ENCODE assay signal across 11 cellular contexts in genomic region chr12:24931666-24932405, GRCh38. TPM values are rescaled to one million over a fixed set of nuclear protein-coding genes. Genes with fewer than 3 reads are reported as not detected.
DNase-seq lines count a peak whose midpoint lies in the region; ATAC-seq and TF ChIP-seq lines count a peak whose summit lies in the region.
"Had no signal": no experiment of that assay in that cellular context is flagged by ENCODE, and none has a peak within 500 bp of the region (broad histone marks: within the 10 kb centered on the region; RNA-seq: fewer than 3 reads in every experiment).

No MANE protein-coding gene starts in this region.

- H3K36me3 Mint-ChIP-seq in endothelial cell (ENCODE audit: low read depth, unreplicated experiment): peaks cover 3% of the 10 kb centered on the region
- no peaks in the 10 kb centered on the region for H3K36me3 Mint-ChIP-seq in activated T-helper 2 cell treated with anti-CD3 and anti-CD28 coated beads, Interferon-gamma antibody, Interleukin-2, Interleukin-4, amounts not matched to agents 10 μg/mL and 5 μg/mL and 100 μg/mL, durations not matched to agents 14 hours and 24 hours and 36 hours (ENCODE audit: low read depth)
- no peaks in the 10 kb centered on the region for H3K36me3 Mint-ChIP-seq in T-helper 2 cell treated with Interferon-gamma antibody and Interleukin-4, amounts not matched to agents 5 μg/mL and 100 μg/mL, for 36 hours (ENCODE audit: low read depth)

- H3K27me3 Mint-ChIP-seq in endothelial cell (ENCODE audit: unreplicated experiment): no peaks in the 10 kb centered on the region
- peaks cover 29% of the 10 kb centered on the region for H3K27me3 Mint-ChIP-seq in activated T-helper 2 cell treated with anti-CD3 and anti-CD28 coated beads, Interferon-gamma antibody, Interleukin-2, Interleukin-4, amounts not matched to agents 10 μg/mL and 5 μg/mL and 100 μg/mL, durations not matched to agents 14 hours and 24 hours and 36 hours (ENCODE audit: low read depth)
- peaks cover 12% of the 10 kb centered on the region for H3K27me3 Mint-ChIP-seq in T-helper 2 cell treated with Interferon-gamma antibody and Interleukin-4, amounts not matched to agents 5 μg/mL and 100 μg/mL, for 36 hours (ENCODE audit: low read depth)

- H3K27ac Mint-ChIP-seq in endothelial cell (ENCODE audit: unreplicated experiment): peak overlapping the region; percentile 1
- H3K27ac Mint-ChIP-seq in activated T-helper 2 cell treated with anti-CD3 and anti-CD28 coated beads, Interferon-gamma antibody, Interleukin-2, Interleukin-4, amounts not matched to agents 10 μg/mL and 5 μg/mL and 100 μg/mL, durations not matched to agents 14 hours and 24 hours and 36 hours: no peak overlapping the region
- no peak overlapping the region for H3K27ac Mint-ChIP-seq in T-helper 2 cell treated with Interferon-gamma antibody and Interleukin-4, amounts not matched to agents 5 μg/mL and 100 μg/mL, for 36 hours

- no peak overlapping the region for H3K4me3 ChIP-seq in effector memory CD4-positive, alpha-beta T cell (ENCODE audit: insufficient read depth, low read depth, low read length, poor library complexity, severe bottlenecking)
- H3K4me3 ChIP-seq: body of pancreas, SJCRH30, thoracic aorta had no signal

- peak; percentile 92 for ATAC-seq in GM21526 (IDR thresholded peaks at IDR 0.05; ENCODE audit: low FRiP score, unreplicated experiment)
- ATAC-seq in HG03521 (IDR thresholded peaks at IDR 0.05; ENCODE audit: unreplicated experiment): peak; percentile 86
- ATAC-seq: body of pancreas had no signal

- no peak overlapping the region for H3K27ac ChIP-seq in effector memory CD4-positive, alpha-beta T cell (ENCODE audit: insufficient read depth, low read length, poor library complexity, severe bottlenecking)
- H3K27ac ChIP-seq: SJCRH30, thoracic aorta had no signal

- H3K4me1 Mint-ChIP-seq in endothelial cell (ENCODE audit: unreplicated experiment): peaks cover 12% of the 10 kb centered on the region
- H3K4me1 Mint-ChIP-seq in activated T-helper 2 cell treated with anti-CD3 and anti-CD28 coated beads, Interferon-gamma antibody, Interleukin-2, Interleukin-4, amounts not matched to agents 10 μg/mL and 5 μg/mL and 100 μg/mL, durations not matched to agents 14 hours and 24 hours and 36 hours (ENCODE audit: low read depth): peaks cover 9% of the 10 kb centered on the region
- peaks cover 4% of the 10 kb centered on the region for H3K4me1 Mint-ChIP-seq in T-helper 2 cell treated with Interferon-gamma antibody and Interleukin-4, amounts not matched to agents 5 μg/mL and 100 μg/mL, for 36 hours (ENCODE audit: low read depth)

- DNase-seq in GM10266 (ENCODE audit: extremely low spot score) (peak; percentile 56), endothelial cell (ENCODE audit: low spot score) (no peak)
- no peak for DNase-seq in stimulated activated CD4-positive, alpha-beta T cell treated with anti-CD3 and anti-CD28 coated beads, Interleukin-4, amount 100 ng/mL, for 24 hours
- no peak for DNase-seq in activated T-helper 2 cell treated with anti-CD3 and anti-CD28 coated beads, Interferon-gamma antibody, Interleukin-2, Interleukin-4, amounts not matched to agents 10 μg/mL and 5 μg/mL and 100 μg/mL, durations not matched to agents 14 hours and 24 hours and 36 hours (ENCODE audit: low spot score)
- DNase-seq in effector memory CD4-positive, alpha-beta T cell: no peak
- no peak for DNase-seq in T-helper 2 cell treated with Interferon-gamma antibody and Interleukin-4, amounts not matched to agents 5 μg/mL and 100 μg/mL, for 36 hours (ENCODE audit: low spot score)

- intact Hi-C loops in activated T-helper 2 cell treated with anti-CD3 and anti-CD28 coated beads, Interferon-gamma antibody, Interleukin-2, Interleukin-4, amounts not matched to agents 10 μg/mL and 5 μg/mL and 100 μg/mL, durations not matched to agents 14 hours and 24 hours and 36 hours (cut with micrococcal nuclease): no loop called here

- H3K9me3 Mint-ChIP-seq in endothelial cell (ENCODE audit: unreplicated experiment): no peaks in the 10 kb centered on the region
- H3K9me3 Mint-ChIP-seq in activated T-helper 2 cell treated with anti-CD3 and anti-CD28 coated beads, Interferon-gamma antibody, Interleukin-2, Interleukin-4, amounts not matched to agents 10 μg/mL and 5 μg/mL and 100 μg/mL, durations not matched to agents 14 hours and 24 hours and 36 hours: no peaks in the 10 kb centered on the region
- H3K9me3 Mint-ChIP-seq in T-helper 2 cell treated with Interferon-gamma antibody and Interleukin-4, amounts not matched to agents 5 μg/mL and 100 μg/mL, for 36 hours: no peaks in the 10 kb centered on the region

- TF ChIP-seq CTCF in GM10266 (IDR thresholded peaks at IDR 0.05; ENCODE audit: control insufficient read depth, insufficient read depth, low read depth, missing control alignments): no peak
- no peak for TF ChIP-seq CTCF in endothelial cell (IDR thresholded peaks at IDR 0.05; ENCODE audit: unreplicated experiment)

- H3K36me3 ChIP-seq in effector memory CD4-positive, alpha-beta T cell (ENCODE audit: control insufficient read depth, insufficient read depth, low read length): no peaks in the 10 kb centered on the region
- H3K36me3 ChIP-seq: thoracic aorta had no signal

- no peaks in the 10 kb centered on the region for H3K27me3 ChIP-seq in effector memory CD4-positive, alpha-beta T cell (replicated peaks; ENCODE audit: control insufficient read depth, insufficient read depth, low read length, poor library complexity, severe bottlenecking)
- H3K27me3 ChIP-seq: body of pancreas, SJCRH30 had no signal

- no peaks in the 10 kb centered on the region for H3K4me1 ChIP-seq in effector memory CD4-positive, alpha-beta T cell (ENCODE audit: control insufficient read depth, insufficient read depth, low read length, poor library complexity, severe bottlenecking)

- H3K4me3 Mint-ChIP-seq in endothelial cell (ENCODE audit: unreplicated experiment): no peak overlapping the region
- H3K4me3 Mint-ChIP-seq in activated T-helper 2 cell treated with anti-CD3 and anti-CD28 coated beads, Interferon-gamma antibody, Interleukin-2, Interleukin-4, amounts not matched to agents 10 μg/mL and 5 μg/mL and 100 μg/mL, durations not matched to agents 14 hours and 24 hours and 36 hours (ENCODE audit: low read depth): no peak overlapping the region
- H3K4me3 Mint-ChIP-seq in T-helper 2 cell treated with Interferon-gamma antibody and Interleukin-4, amounts not matched to agents 5 μg/mL and 100 μg/mL, for 36 hours: no peak overlapping the region

- no peaks in the 10 kb centered on the region for H3K9me3 ChIP-seq in effector memory CD4-positive, alpha-beta T cell (ENCODE audit: control insufficient read depth, low read length)
- H3K9me3 ChIP-seq: body of pancreas, thoracic aorta had no signal

RNA-seq across cellular contexts. Expression of gene BCAT1, which starts 17.1 kb away (rescaled TPM):
- total RNA-seq in endothelial cell (ENCODE audit: unreplicated experiment): 110 TPM
- 12.7 and 12.9 TPM in 2 replicates for total RNA-seq in activated T-helper 2 cell treated with anti-CD3 and anti-CD28 coated beads, Interferon-gamma antibody, Interleukin-2, Interleukin-4, amounts not matched to agents 10 μg/mL and 5 μg/mL and 100 μg/mL, durations not matched to agents 14 hours and 24 hours and 36 hours
